Comparison of ENCODE assay signal across 1 cellular context in the genomic region with DNA sequence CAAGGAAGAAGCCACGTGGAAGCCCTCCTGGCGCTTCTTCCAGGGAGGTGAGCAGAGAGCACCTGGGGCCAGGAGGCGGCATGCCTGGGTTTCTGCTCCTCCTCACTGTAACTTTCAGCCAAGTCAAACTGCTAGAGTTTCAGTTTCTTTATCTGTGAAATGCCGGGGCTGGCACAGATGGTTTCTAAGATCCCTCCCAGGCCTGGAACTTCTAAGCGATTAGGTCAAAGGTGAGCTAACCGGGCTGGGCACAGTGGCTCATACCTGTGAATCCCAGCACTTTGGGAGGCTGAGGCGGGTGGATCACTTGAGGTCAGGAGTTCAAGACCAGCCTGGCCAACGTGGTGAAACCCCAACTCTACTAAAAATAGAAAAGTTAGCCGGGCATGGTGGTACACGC.
TF ChIP-seq lines count a peak whose summit lies in the region.

No MANE protein-coding gene starts in this region.

TF ChIP-seq in liver, 16 proteins besides CTCF, POLR2A, EP300 and RAD21:
- TF ChIP-seq SP1 (IDR thresholded peaks at IDR 0.05) (peak; percentile 25), RXRA (IDR thresholded peaks at IDR 0.05) (peak; percentile 22 to 46)
